In the genomic region with DNA sequence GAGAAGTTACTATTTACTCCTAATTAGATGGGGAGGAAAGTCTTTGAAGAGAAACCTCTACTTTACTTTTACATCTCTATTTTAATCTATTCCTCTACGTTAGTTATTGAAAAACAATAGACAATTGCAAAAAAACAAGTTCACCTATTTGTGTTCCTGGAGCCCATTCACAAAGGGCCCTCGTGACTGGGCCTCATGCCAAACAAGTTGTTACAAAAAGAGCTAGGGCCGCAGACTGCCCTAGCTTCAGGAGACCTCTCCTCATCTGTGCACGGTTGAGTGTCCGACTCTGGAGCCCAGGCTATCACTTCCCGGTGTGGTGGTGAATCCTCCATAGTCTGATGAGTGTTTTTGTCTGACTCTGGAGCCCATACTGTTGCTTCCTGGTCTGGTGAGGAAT, we compare ENCODE assay signal across 31 cellular contexts.
"Had no signal": no experiment of that assay in that cellular context is flagged by ENCODE, and none has a peak within 500 bp of the region (broad histone marks: within the 10 kb centered on the region; RNA-seq: fewer than 3 reads in every experiment).

No MANE protein-coding gene starts in this region.

- H2AFZ ChIP-seq: PC-9 had no signal

- H3K27me3 ChIP-seq: brain microvascular endothelial cell had no signal

- H3K4me2 ChIP-seq: PC-9 had no signal

- DNase-seq: activated CD4-positive, alpha-beta memory T cell treated with anti-CD3 and anti-CD28 coated beads, Interleukin-2, amount 10 ng/mL, durations not matched to agents 7 days and 5 days; activated CD4-positive, alpha-beta T cell treated with anti-CD3 and anti-CD28 coated beads for 1 hour; activated CD4-positive, alpha-beta T cell treated with anti-CD3 and anti-CD28 coated beads for 48 hours; activated CD4-positive, CD25-positive, alpha-beta regulatory T cell; activated CD8-positive, alpha-beta memory T cell treated with anti-CD3 and anti-CD28 coated beads for 24 hours; activated CD8-positive, alpha-beta memory T cell treated with anti-CD3 and anti-CD28 coated beads, Interleukin-2, amount 10 ng/mL, durations not matched to agents 7 days and 5 days; activated CD8-positive, alpha-beta memory T cell treated with anti-CD3 and anti-CD28 coated beads, Interleukin-2, amount 50 U/mL, for 48 hours; activated effector memory CD4-positive, alpha-beta T cell treated with Interleukin-2 at 50 U/mL for 16 hours; activated naive CD4-positive, alpha-beta T cell treated with anti-CD3 and anti-CD28 coated beads, Interleukin-2, amount 10 ng/mL, durations not matched to agents 7 days and 5 days; activated naive CD8-positive, alpha-beta T cell treated with anti-CD3 and anti-CD28 coated beads for 36 hours; activated T-cell treated with anti-CD3 and anti-CD28 coated beads, Interleukin-2, amount 50 U/mL, for 48 hours; amniotic stem cell; aorta; brain microvascular endothelial cell; central memory CD4-positive, alpha-beta T cell; NCI-H1105 treated with DMSO at 0.1 percent for 48 hours; NCI-H1436; NCI-H1694; NCI-H1930; NCI-H2081 treated with DMSO at 0.1 percent for 48 hours; NCI-H510A; NCI-H526; NK-92 treated with Interleukin-12 subunit alpha and Interleukin-12 subunit beta, amount 100 ng/mL, for 24 hours; PC-9; SW 1271; T-helper 1 cell; T-helper 2 cell; T-helper 9 cell; WERI-Rb-1 had no signal

- ATAC-seq: activated CD8-positive, alpha-beta memory T cell treated with anti-CD3 and anti-CD28 coated beads, Interleukin-2, amount 10 ng/mL, durations not matched to agents 7 days and 5 days; Right ventricle myocardium inferior had no signal

- H3K36me3 ChIP-seq: brain microvascular endothelial cell, WERI-Rb-1 had no signal

- H3K4me3 ChIP-seq: PC-9 had no signal

- H3K27ac ChIP-seq: brain microvascular endothelial cell, PC-9, RWPE1, WERI-Rb-1 had no signal
